ENCODE assay signal across 8 cellular contexts in the genomic region with DNA sequence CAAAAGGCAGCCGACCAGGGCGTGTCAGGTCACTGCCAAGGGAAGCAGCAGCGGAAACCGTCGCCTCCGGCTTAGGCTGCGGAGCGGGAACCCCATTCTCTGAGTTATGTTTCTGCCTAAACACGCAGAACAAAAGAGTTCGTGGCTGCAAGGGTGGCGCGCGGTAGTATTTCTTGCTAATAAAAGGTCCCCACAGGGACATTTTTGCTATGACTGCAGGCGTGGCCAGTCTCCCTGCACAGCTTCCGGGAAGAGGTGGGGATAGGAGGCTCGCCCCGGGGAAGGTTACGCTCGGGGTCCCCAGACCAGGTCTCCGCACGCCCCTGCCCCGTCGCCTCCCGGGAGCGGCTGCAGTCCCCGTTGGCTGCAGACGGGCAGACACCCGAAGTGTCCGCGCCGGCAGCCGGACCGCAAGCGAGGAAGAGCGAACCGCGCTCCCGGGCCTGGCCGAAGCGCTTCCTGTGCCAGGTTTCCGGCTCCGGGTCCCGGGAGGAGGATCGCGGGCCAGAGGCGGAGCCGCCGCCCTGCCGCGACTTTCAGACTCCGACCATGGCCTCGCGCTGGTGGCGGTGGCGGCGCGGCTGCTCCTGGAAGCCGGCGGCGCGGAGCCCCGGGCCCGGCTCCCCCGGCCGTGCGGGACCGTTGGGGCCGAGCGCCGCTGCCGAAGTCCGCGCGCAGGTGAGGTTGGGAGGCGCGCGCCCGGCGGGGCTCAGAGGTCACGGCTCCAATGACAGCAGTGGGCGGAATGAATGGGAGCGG. TPM values are rescaled to one million over a fixed set of nuclear protein-coding genes. Genes with fewer than 3 reads are reported as not detected.
DNase-seq lines count a peak whose midpoint lies in the region; ATAC-seq and TF ChIP-seq lines count a peak whose summit lies in the region.

A gene with protein sequence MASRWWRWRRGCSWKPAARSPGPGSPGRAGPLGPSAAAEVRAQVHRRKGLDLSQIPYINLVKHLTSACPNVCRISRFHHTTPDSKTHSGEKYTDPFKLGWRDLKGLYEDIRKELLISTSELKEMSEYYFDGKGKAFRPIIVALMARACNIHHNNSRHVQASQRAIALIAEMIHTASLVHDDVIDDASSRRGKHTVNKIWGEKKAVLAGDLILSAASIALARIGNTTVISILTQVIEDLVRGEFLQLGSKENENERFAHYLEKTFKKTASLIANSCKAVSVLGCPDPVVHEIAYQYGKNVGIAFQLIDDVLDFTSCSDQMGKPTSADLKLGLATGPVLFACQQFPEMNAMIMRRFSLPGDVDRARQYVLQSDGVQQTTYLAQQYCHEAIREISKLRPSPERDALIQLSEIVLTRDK (plus strand): TSS at position 539 of the 759 bp plus-strand sequence. CDS start 11 bp downstream, at position 550.

- peaks cover 45% of the 10 kb centered on the region for H3K79me2 ChIP-seq in SK-N-SH (ENCODE audit: insufficient read depth)

- peak within 1 kb of the TSS; percentile 82 for H3K27ac Mint-ChIP-seq in osteocyte (ENCODE audit: unreplicated experiment)

- H3K4me1 Mint-ChIP-seq in osteocyte (ENCODE audit: unreplicated experiment): peaks cover 20% of the 10 kb centered on the region

- no peak for TF ChIP-seq EP300 in SK-N-SH (IDR thresholded peaks at IDR 0.05; ENCODE audit: borderline replicate concordance in 1 of 2, low read depth in 1 of 2, low read length in 1 of 2)

- H3K36me3 ChIP-seq in SK-N-SH (replicated peaks in 1 of 2; ENCODE audit: control insufficient read depth in 1 of 2, insufficient read depth in 2 of 2, low read length in 1 of 2) (no peaks in the 10 kb centered on the region), tibial artery (no peaks in the 10 kb centered on the region)

- H3K4me3 Mint-ChIP-seq in osteocyte (ENCODE audit: unreplicated experiment): peak within 1 kb of the TSS; percentile 95

- peak; percentile 79 for ATAC-seq in GM21619 (IDR thresholded peaks at IDR 0.05; ENCODE audit: unreplicated experiment)

- peak within 1 kb of the TSS; percentile 90 for H3K4me2 ChIP-seq in SK-N-SH

- H3K27ac ChIP-seq in SK-N-SH (ENCODE audit: low read depth in 2 of 2, low read length in 1 of 2) (peak within 1 kb of the TSS; percentile 69 to 93), tibial artery (peak within 1 kb of the TSS; percentile 71 to 76)

- no peaks in the 10 kb centered on the region for H3K9me2 ChIP-seq in SK-N-SH

- H3K9ac ChIP-seq in SK-N-SH: peak within 1 kb of the TSS; percentile 74

- DNase-seq in EL (peak; percentile 70), KBM-7 (peak; percentile 88), SK-N-SH (peak; percentile 93), glomerular visceral epithelial cell (ENCODE audit: extremely low spot score) (peak; percentile 63), osteocyte (ENCODE audit: extremely low spot score, unreplicated experiment) (no peak), tibial artery (peak; percentile 73 to 80)
- DNase-seq in activated naive CD4-positive, alpha-beta T cell treated with anti-CD3 and anti-CD28 coated beads, Interleukin-2, amount 50 U/mL, for 16 hours: peak; percentile 69

- no peaks in the 10 kb centered on the region for H3K36me3 Mint-ChIP-seq in osteocyte (ENCODE audit: unreplicated experiment)

- TF ChIP-seq RAD21 in SK-N-SH (IDR thresholded peaks at IDR 0.05; ENCODE audit: low read length): no peak

- H3K9me3 Mint-ChIP-seq in osteocyte (ENCODE audit: unreplicated experiment): no peaks in the 10 kb centered on the region

- peak within 1 kb of the TSS; percentile 80 to 95 for H3K4me3 ChIP-seq in SK-N-SH (ENCODE audit: low read depth in 2 of 2, low read length in 1 of 2)
- H3K4me3 ChIP-seq in tibial artery: peak within 1 kb of the TSS; percentile 72

- H3K4me1 ChIP-seq in SK-N-SH (ENCODE audit: control insufficient read depth in 1 of 2, insufficient read depth in 2 of 2, low read depth in 1 of 2, low read length in 1 of 2) (peaks cover 0 to 6% of the 10 kb centered on the region in 2 experiments; a peak in 1 of 4 replicates), tibial artery (peaks cover 0 to 16% (median 12%) of the 10 kb centered on the region in 4 donors)

- peaks cover 5% of the 10 kb centered on the region for H3F3A ChIP-seq in SK-N-SH (replicated peaks; ENCODE audit: insufficient read depth)

- H2AFZ ChIP-seq in SK-N-SH (ENCODE audit: low read depth): peak within 1 kb of the TSS; percentile 99

- H3K9me3 ChIP-seq in SK-N-SH: no peaks in the 10 kb centered on the region
- no peaks in the 10 kb centered on the region for H3K9me3 ChIP-seq in tibial artery

- POLR2A ChIA-PET in SK-N-SH (lab: Yijun Ruan, JAX): interaction anchor here (1.2 kb wide), 1 partner anchor 13 kb away, joined by 3 read pairs; no protein-coding TSS in a partner anchor

- H3K27me3 Mint-ChIP-seq in osteocyte (ENCODE audit: unreplicated experiment): peaks cover 4% of the 10 kb centered on the region

- no peaks in the 10 kb centered on the region for H4K20me1 ChIP-seq in SK-N-SH (ENCODE audit: insufficient read depth)

- TF ChIP-seq CTCF in SK-N-SH (IDR thresholded peaks at IDR 0.05): no peak
- no peak for TF ChIP-seq CTCF in osteocyte (IDR thresholded peaks at IDR 0.05)
- TF ChIP-seq CTCF in tibial artery (IDR thresholded peaks at IDR 0.05): peak in 1 of 2 experiments; percentile 6

- CTCF ChIA-PET in SK-N-SH (lab: Yijun Ruan, JAX): interaction anchor here (0.7 to 1.8 kb wide), 4 partner anchors 29 to 659 kb away, joined by 3 to 9 read pairs (median 7); a partner anchor contains a TSS

- 8% methylated on average over 9 of the region's 82 CpGs for WGBS in SK-N-SH (ENCODE audit: low lambda C conversion rate)

- intact Hi-C loops in tibial artery (cut with DNase I; ENCODE audit: low total_unique reads): no loop called here

- in situ Hi-C loops in KBM-7 (cut with MboI; ENCODE audit: low pct_unique_long_range_greater_than_20kb, low sequenced_read_pairs): no loop called here

- H3K27me3 ChIP-seq in SK-N-SH (ENCODE audit: insufficient read depth): no peaks in the 10 kb centered on the region
- no peaks in the 10 kb centered on the region for H3K27me3 ChIP-seq in tibial artery

TF ChIP-seq in SK-N-SH, 30 proteins besides CTCF, POLR2A, EP300 and RAD21 (continues in another document):
- TF ChIP-seq SMC3 (IDR thresholded peaks at IDR 0.05; ENCODE audit: low read depth, low read length) (no peak), JUND (IDR thresholded peaks at IDR 0.05) (no peak), TCF12 (IDR thresholded peaks at IDR 0.05) (no peak), NRF1 (IDR thresholded peaks at IDR 0.05; ENCODE audit: low read depth, low read length) (no peak), RFX5 (IDR thresholded peaks at IDR 0.05; ENCODE audit: low read length) (no peak), FOXJ3 (CRISPR knock-in tag; IDR thresholded peaks at IDR 0.05) (no peak), EZH2phosphoT487 (IDR thresholded peaks at IDR 0.05; ENCODE audit: borderline replicate concordance, low read depth) (no peak), RCOR1 (IDR thresholded peaks at IDR 0.05; ENCODE audit: low read length) (no peak), NFIC (IDR thresholded peaks at IDR 0.05; ENCODE audit: borderline replicate concordance) (no peak), GATA2 (CRISPR knock-in tag; IDR thresholded peaks at IDR 0.05) (no peak), POLR2AphosphoS5 (IDR thresholded peaks at IDR 0.05; ENCODE audit: low read depth, low read length) (peak; percentile 68), RXRA (IDR thresholded peaks at IDR 0.05; ENCODE audit: borderline replicate concordance, low read depth) (no peak), GABPA (IDR thresholded peaks at IDR 0.05; ENCODE audit: low read depth) (peak; percentile 95), MXI1 (IDR thresholded peaks at IDR 0.05; ENCODE audit: low read depth, low read length) (no peak; the same call in 1 of the 2 replicates), TEAD4 (IDR thresholded peaks at IDR 0.05; ENCODE audit: borderline replicate concordance, insufficient read depth) (no peak), YY1 (IDR thresholded peaks at IDR 0.05; ENCODE audit: low read depth) (no peak)
- TF ChIP-seq, protein P1, sequence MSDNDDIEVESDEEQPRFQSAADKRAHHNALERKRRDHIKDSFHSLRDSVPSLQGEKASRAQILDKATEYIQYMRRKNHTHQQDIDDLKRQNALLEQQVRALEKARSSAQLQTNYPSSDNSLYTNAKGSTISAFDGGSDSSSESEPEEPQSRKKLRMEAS (IDR thresholded peaks at IDR 0.05; ENCODE audit: low read depth): peak; percentile 59
- TF ChIP-seq, protein P2, sequence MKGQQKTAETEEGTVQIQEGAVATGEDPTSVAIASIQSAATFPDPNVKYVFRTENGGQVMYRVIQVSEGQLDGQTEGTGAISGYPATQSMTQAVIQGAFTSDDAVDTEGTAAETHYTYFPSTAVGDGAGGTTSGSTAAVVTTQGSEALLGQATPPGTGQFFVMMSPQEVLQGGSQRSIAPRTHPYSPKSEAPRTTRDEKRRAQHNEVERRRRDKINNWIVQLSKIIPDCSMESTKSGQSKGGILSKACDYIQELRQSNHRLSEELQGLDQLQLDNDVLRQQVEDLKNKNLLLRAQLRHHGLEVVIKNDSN (IDR thresholded peaks at IDR 0.05; ENCODE audit: borderline replicate concordance, low read depth): no peak
- TF ChIP-seq, protein P3, sequence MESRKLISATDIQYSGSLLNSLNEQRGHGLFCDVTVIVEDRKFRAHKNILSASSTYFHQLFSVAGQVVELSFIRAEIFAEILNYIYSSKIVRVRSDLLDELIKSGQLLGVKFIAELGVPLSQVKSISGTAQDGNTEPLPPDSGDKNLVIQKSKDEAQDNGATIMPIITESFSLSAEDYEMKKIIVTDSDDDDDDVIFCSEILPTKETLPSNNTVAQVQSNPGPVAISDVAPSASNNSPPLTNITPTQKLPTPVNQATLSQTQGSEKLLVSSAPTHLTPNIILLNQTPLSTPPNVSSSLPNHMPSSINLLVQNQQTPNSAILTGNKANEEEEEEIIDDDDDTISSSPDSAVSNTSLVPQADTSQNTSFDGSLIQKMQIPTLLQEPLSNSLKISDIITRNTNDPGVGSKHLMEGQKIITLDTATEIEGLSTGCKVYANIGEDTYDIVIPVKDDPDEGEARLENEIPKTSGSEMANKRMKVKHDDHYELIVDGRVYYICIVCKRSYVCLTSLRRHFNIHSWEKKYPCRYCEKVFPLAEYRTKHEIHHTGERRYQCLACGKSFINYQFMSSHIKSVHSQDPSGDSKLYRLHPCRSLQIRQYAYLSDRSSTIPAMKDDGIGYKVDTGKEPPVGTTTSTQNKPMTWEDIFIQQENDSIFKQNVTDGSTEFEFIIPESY (IDR thresholded peaks at IDR 0.05; ENCODE audit: borderline replicate concordance, low read depth): no peak

RNA-seq across cellular contexts. Expression of the gene that starts here (rescaled TPM):
- 14.9 and 18.5 TPM in 2 replicates for polyA plus RNA-seq in SK-N-SH (2012; rRNA removed)
- 15.0 and 16.7 TPM in 2 replicates for polyA plus RNA-seq in SK-N-SH (2012; cell fraction: cytosol; rRNA removed)
- polyA plus RNA-seq in SK-N-SH (2012; cell fraction: nucleus; rRNA removed): 16.0 and 20.9 TPM in 2 replicates
- total RNA-seq in osteocyte: 3.4 and 3.8 TPM in 2 replicates
